20 cellular contexts compared by ENCODE assay signal in the genomic region with DNA sequence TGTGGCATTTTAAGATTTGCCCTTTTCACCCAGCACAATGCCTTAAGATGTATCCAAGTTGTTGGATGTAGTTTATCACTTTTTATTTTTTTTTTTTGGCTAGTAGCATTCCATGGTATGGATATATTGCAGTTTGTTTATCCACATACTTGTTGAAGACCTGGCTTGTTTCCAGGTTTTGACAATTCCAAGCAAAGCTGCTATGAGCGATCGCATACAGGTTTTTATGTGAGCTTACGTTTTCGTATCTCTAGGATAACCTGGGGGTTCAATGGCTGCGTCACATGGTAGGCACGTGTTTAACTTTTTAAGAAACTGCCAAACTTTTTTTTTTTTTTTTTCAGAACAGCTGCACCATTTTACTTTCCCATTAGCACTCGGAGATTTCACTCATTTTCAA. TPM values are rescaled to one million over a fixed set of nuclear protein-coding genes. Genes with fewer than 3 reads are reported as not detected.
DNase-seq lines count a peak whose midpoint lies in the region; ATAC-seq, FAIRE-seq and TF ChIP-seq lines count a peak whose summit lies in the region.
"Had no signal": no experiment of that assay in that cellular context is flagged by ENCODE, and none has a peak within 500 bp of the region (broad histone marks: within the 10 kb centered on the region; RNA-seq: fewer than 3 reads in every experiment).

No MANE protein-coding gene starts in this region.

- H3K27me3 ChIP-seq in HCT116 (ENCODE audit: insufficient read depth, low read length): no peaks in the 10 kb centered on the region
- H3K27me3 ChIP-seq in Panc1 (ENCODE audit: control insufficient read depth, insufficient read depth, low read length): no peaks in the 10 kb centered on the region
- no peaks in the 10 kb centered on the region for H3K27me3 ChIP-seq in endothelial cell of umbilical vein (ENCODE audit: control insufficient read depth in 2 of 2, insufficient read depth in 2 of 2, low read length in 2 of 2)
- H3K27me3 ChIP-seq in gastrocnemius medialis: no peaks in the 10 kb centered on the region

- H3K4me1 ChIP-seq in HCT116 (ENCODE audit: control insufficient read depth in 1 of 2, insufficient read depth in 2 of 2, low read length in 2 of 2) (peaks cover 64 to 66% of the 10 kb centered on the region in 2 experiments), Panc1 (ENCODE audit: control insufficient read depth, insufficient read depth, low read length) (peaks cover 53% of the 10 kb centered on the region), endothelial cell of umbilical vein (ENCODE audit: control insufficient read depth, extremely low read depth, insufficient read depth, low read length) (peaks cover 15% of the 10 kb centered on the region), gastrocnemius medialis (no peaks in the 10 kb centered on the region)

- RAD21 ChIA-PET in HCT116 (lab: Charles Lee; ENCODE audit: low non-redundant PET in 1 of 2, low total read pairs in 2 of 2, uncharacterized antibody in 2 of 2, unreplicated experiment in 2 of 2): no interaction called here

- in situ Hi-C loops in Panc1 (cut with HindIII; ENCODE audit: low pct_unique_long_range_greater_than_20kb, low sequenced_read_pairs) (no loop called here), gastrocnemius medialis (cut with MboI; ENCODE audit: low sequenced_read_pairs in 4 of 4) (no loop called here)

- FAIRE-seq in endothelial cell of umbilical vein (lab: Jason Lieb, UNC): no peak

- H3K36me3 ChIP-seq in HCT116 (ENCODE audit: control insufficient read depth in 1 of 2, insufficient read depth in 2 of 2, low read length in 2 of 2): no peaks in the 10 kb centered on the region
- no peaks in the 10 kb centered on the region for H3K36me3 ChIP-seq in Panc1 (ENCODE audit: control insufficient read depth, insufficient read depth, low read length)
- H3K36me3 ChIP-seq in endothelial cell of umbilical vein (ENCODE audit: control insufficient read depth in 2 of 2, extremely low read depth in 1 of 2, insufficient read depth in 2 of 2, low read length in 2 of 2): no peaks in the 10 kb centered on the region
- H3K36me3 ChIP-seq in gastrocnemius medialis: no peaks in the 10 kb centered on the region

- H3K9me3 ChIP-seq in HCT116 (ENCODE audit: control insufficient read depth in 1 of 2, insufficient read depth in 1 of 2, low read depth in 1 of 2, low read length in 2 of 2) (no peaks in the 10 kb centered on the region), Panc1 (ENCODE audit: control insufficient read depth, insufficient read depth, low read depth, low read length) (no peaks in the 10 kb centered on the region), endothelial cell of umbilical vein (replicated peaks; ENCODE audit: control insufficient read depth, insufficient read depth, low read length) (no peaks in the 10 kb centered on the region), gastrocnemius medialis (no peaks in the 10 kb centered on the region)

- TF ChIP-seq POLR2A in HCT116 (IDR thresholded peaks at IDR 0.05; ENCODE audit: borderline replicate concordance, extremely low read depth, insufficient read depth, insufficient read length): no peak
- no peak for TF ChIP-seq POLR2A in endothelial cell of umbilical vein (IDR thresholded peaks at IDR 0.05; ENCODE audit: low read depth, low read length)
- no peak for TF ChIP-seq POLR2A in gastrocnemius medialis (IDR thresholded peaks at IDR 0.05)

- no peak for ATAC-seq in HCT116
- ATAC-seq in Panc1: no peak
- ATAC-seq in gastrocnemius medialis: no peak
- ATAC-seq in HG03045 (IDR thresholded peaks at IDR 0.05; ENCODE audit: unreplicated experiment): no peak

- intact Hi-C loops in HCT116 (cut with micrococcal nuclease): no loop called here
- intact Hi-C loops in Panc1 (cut with micrococcal nuclease; ENCODE audit: unreplicated experiment): no loop called here
- intact Hi-C loops in endothelial cell of umbilical vein (cut with micrococcal nuclease): loop anchor here (5.0 kb wide), 2 partner anchors 34 to 86 kb away; partner anchors contain the start of genes BAIAP2L1 and BRI3
- intact Hi-C loops in gastrocnemius medialis (cut with DNase I; ENCODE audit: low total_unique reads): no loop called here

- H3K27ac ChIP-seq in HCT116 (ENCODE audit: low read depth, low read length) (peak overlapping the region; percentile 61; the same call in 1 of the 2 replicates), Panc1 (ENCODE audit: low read length) (peak overlapping the region; percentile 46), endothelial cell of umbilical vein (ENCODE audit: insufficient read depth, low read depth, low read length) (no peak overlapping the region), gastrocnemius medialis (peak overlapping the region in 3 of 4 donors; percentile 59 to 75 (median 65))
- H3K27ac ChIP-seq: SK-N-MC had no signal

- no peak for TF ChIP-seq RAD21 in HCT116 (IDR thresholded peaks at IDR 0.05; ENCODE audit: low read depth)

- H2AFZ ChIP-seq in HCT116 (ENCODE audit: low read depth, low read length, poor library complexity, severe bottlenecking) (no peak overlapping the region), endothelial cell of umbilical vein (ENCODE audit: low read depth, low read length) (no peak overlapping the region)

- CTCF ChIA-PET in HCT116 (lab: Charles Lee): no interaction called here
- CTCF ChIA-PET in Panc1 (lab: Charles Lee): no interaction called here
- CTCF ChIA-PET in endothelial cell of umbilical vein (lab: Charles Lee): interaction anchor here (1.1 kb wide), 1 partner anchor 15 kb away, joined by 3 read pairs; no protein-coding TSS in a partner anchor

- DNase-seq in HCT116 (ENCODE audit: low read depth, low spot score): no peak
- DNase-seq in Panc1 (ENCODE audit: low read depth, low spot score): no peak
- peak; percentile 24 for DNase-seq in endothelial cell of umbilical vein (ENCODE audit: low read depth, low spot score)
- no peak for DNase-seq in gastrocnemius medialis
- DNase-seq in NCI-H2227 (lab: John Stamatoyannopoulos, UW; ENCODE audit: unreplicated experiment): no peak
- DNase-seq in activated CD4-positive, alpha-beta T cell treated with anti-CD3 and anti-CD28 coated beads, Interleukin-2, amount 50 U/mL, for 1 hour: no peak
- DNase-seq: CD4-positive, CD25-positive, alpha-beta regulatory T cell; DMS79; H9; Karpas-422; MV-4-11; NCI-H1694; NCI-H2081; NCI-H2171 treated with DMSO at 0.1 percent for 48 hours; NCI-H446; NCI-H526; SHP77 had no signal

- no peaks in the 10 kb centered on the region for H3K9me2 ChIP-seq in HCT116 (ENCODE audit: insufficient read depth)

- BruUV-seq in HCT116 (replicated peaks; lab: Mats Ljungman, UMichigan) (no TSS peak), Panc1 (replicated peaks; lab: Mats Ljungman, UMichigan) (no TSS peak), endothelial cell of umbilical vein (replicated peaks; lab: Mats Ljungman, UMichigan) (no TSS peak)

- H3K4me2 ChIP-seq in HCT116 (ENCODE audit: low read length): peak overlapping the region; percentile 77
- H3K4me2 ChIP-seq in endothelial cell of umbilical vein (ENCODE audit: insufficient read depth, low read length): no peak overlapping the region

- peaks cover 83% of the 10 kb centered on the region for H3K79me2 ChIP-seq in HCT116 (ENCODE audit: insufficient read depth, low read length)
- no peaks in the 10 kb centered on the region for H3K79me2 ChIP-seq in endothelial cell of umbilical vein (ENCODE audit: control insufficient read depth, insufficient read depth, low read length)

- TF ChIP-seq CTCF in HCT116 (IDR thresholded peaks at IDR 0.05 in 2 of 3, conservative IDR thresholded peaks at IDR 0.05 in 1 of 3; ENCODE audit: borderline replicate concordance in 1 of 3, insufficient read depth in 1 of 3, low read depth in 2 of 3, low read length in 2 of 3) (no peak), Panc1 (IDR thresholded peaks at IDR 0.05) (no peak), endothelial cell of umbilical vein (IDR thresholded peaks at IDR 0.05; ENCODE audit: extremely low read depth in 1 of 2, insufficient read depth in 1 of 2, low read depth in 1 of 2, low read length in 2 of 2) (no peak), gastrocnemius medialis (IDR thresholded peaks at IDR 0.05 in 4 of 5, conservative IDR thresholded peaks at IDR 0.05 in 1 of 5) (no peak)

- H3K9ac ChIP-seq in HCT116 (ENCODE audit: low read length) (peak overlapping the region; percentile 40), endothelial cell of umbilical vein (replicated peaks; ENCODE audit: extremely low read depth, insufficient read depth, low read length) (no peak overlapping the region)

- H4K20me1 ChIP-seq in HCT116 (ENCODE audit: insufficient read depth) (no peaks in the 10 kb centered on the region), endothelial cell of umbilical vein (replicated peaks; ENCODE audit: control insufficient read depth, extremely low read depth, insufficient read depth, low read length) (no peaks in the 10 kb centered on the region)

- POLR2A ChIA-PET in HCT116 (lab: Charles Lee) (no interaction called here), Panc1 (lab: Charles Lee) (interaction anchor here (0.6 kb wide), 1 partner anchor 12 kb away, joined by 9 read pairs; no protein-coding TSS in a partner anchor), endothelial cell of umbilical vein (lab: Charles Lee) (no interaction called here)

- dilution Hi-C loops in endothelial cell of umbilical vein (cut with MboI; ENCODE audit: extremely low pct_ligation_motif_present, low sequenced_read_pairs): no loop called here

- H3K4me3 ChIP-seq in HCT116 (replicated peaks in 1 of 2; ENCODE audit: low read depth in 1 of 2, low read length in 2 of 2): no peak overlapping the region
- no peak overlapping the region for H3K4me3 ChIP-seq in Panc1 (ENCODE audit: low read depth in 2 of 2, low read length in 2 of 2)
- H3K4me3 ChIP-seq in endothelial cell of umbilical vein (replicated peaks in 1 of 3; ENCODE audit: insufficient read depth in 1 of 3, low read depth in 1 of 3, low read length in 3 of 3): no peak overlapping the region
- no peak overlapping the region for H3K4me3 ChIP-seq in gastrocnemius medialis
- H3K4me3 ChIP-seq: SK-N-MC had no signal

- no peaks in the 10 kb centered on the region for H3K9me1 ChIP-seq in endothelial cell of umbilical vein (replicated peaks; ENCODE audit: control insufficient read depth, extremely low read depth, insufficient read depth, low read length)

TF ChIP-seq in endothelial cell of umbilical vein, 7 proteins besides CTCF, POLR2A, EP300 and RAD21 (continues in another document):
- no peak for TF ChIP-seq EZH2 (IDR thresholded peaks at IDR 0.05; ENCODE audit: borderline replicate concordance, low read depth, low read length, severe bottlenecking)

RNA-seq across cellular contexts. Expression of gene BAIAP2L1, which starts 32.2 kb away (rescaled TPM):
- total RNA-seq in HCT116 (2021; ENCODE audit: unreplicated experiment) (61.2 TPM), Panc1 (2021; ENCODE audit: unreplicated experiment) (120 TPM), endothelial cell of umbilical vein (1.1 and 1.2 TPM in 2 replicates), gastrocnemius medialis (1 to 10 TPM in 2 of 4 donors, under 1 TPM in 2; 0.59 to 3.8 (median 1.2) TPM)
- 50.5 and 53.8 TPM in 2 replicates for polyA plus RNA-seq in HCT116 (2012)
- polyA plus RNA-seq in Panc1 (2012; ENCODE audit: insufficient read length): 108 TPM
- 0.32 and 0.35 TPM in 2 replicates for polyA plus RNA-seq in endothelial cell of umbilical vein
- polyA plus RNA-seq in endothelial cell of umbilical vein (2011; cell fraction: cytosol; rRNA removed): 0.44 and 0.49 TPM in 2 replicates
- polyA plus RNA-seq in endothelial cell of umbilical vein (2011; cell fraction: nucleus; rRNA removed): 0.66 and 0.78 TPM in 2 replicates
- 1.5 and 1.7 TPM in 2 replicates for polyA plus RNA-seq in endothelial cell of umbilical vein (2012)
- polyA minus RNA-seq in endothelial cell of umbilical vein: 0.49 and 0.64 TPM in 2 replicates
- polyA minus RNA-seq in endothelial cell of umbilical vein (2011; cell fraction: cytosol; rRNA and poly(A)+ RNA removed): 10.0 TPM
- polyA minus RNA-seq in endothelial cell of umbilical vein (2011; cell fraction: nucleus; rRNA and poly(A)+ RNA removed): 0.34 TPM in 2 replicates
- total RNA-seq: OCI-LY7 had no signal

Comparison
In these comparisons a context has a peak if more than half of its experiments do, and no peak if none do; other contexts are left out.
1. RNA of gene BAIAP2L1, which starts 32.2 kb away (total RNA-seq): 120 TPM in Panc1 (single experiment) and 61.2 TPM in HCT116 (single experiment); 0.59 to 3.8 TPM in gastrocnemius medialis and 1.1 to 1.2 TPM in endothelial cell of umbilical vein; every median in the first group is over 10 times any median in the second.